15 cellular contexts compared by ENCODE assay signal in the genomic region with DNA sequence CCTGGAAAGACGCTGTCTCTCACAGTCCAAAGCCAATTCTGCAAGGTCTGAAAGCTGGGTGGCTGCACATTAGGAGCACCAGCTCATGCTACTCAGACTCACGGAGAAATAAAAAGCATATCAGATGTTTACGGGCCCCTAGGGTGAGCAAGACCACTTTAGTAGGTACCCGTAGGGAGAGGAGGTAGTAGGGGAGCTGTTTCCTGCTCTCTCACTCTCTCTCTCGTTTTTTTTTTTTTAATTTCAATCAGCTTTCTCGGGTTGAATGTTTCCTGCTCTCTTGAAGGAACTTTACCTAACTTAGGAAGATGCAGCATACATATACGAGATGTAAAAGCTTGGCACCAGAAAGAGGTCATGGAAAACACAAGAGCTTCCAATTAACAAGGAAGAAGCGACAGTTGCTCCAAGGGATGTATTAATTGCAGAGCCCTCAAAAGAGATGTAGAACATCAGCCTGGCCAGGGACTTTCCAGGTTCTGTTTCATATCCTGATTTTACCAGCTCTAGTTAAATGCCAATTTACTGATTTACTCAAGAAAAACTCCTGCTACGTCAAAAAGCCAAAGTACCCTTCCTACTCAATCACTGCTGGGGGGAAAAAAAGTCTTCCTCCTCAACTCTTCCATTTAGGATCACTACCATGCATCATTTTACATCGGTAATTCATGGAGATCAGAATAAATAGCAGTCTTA. TPM values are rescaled to one million over a fixed set of nuclear protein-coding genes. Genes with fewer than 3 reads are reported as not detected.
DNase-seq lines count a peak whose midpoint lies in the region; ATAC-seq and TF ChIP-seq lines count a peak whose summit lies in the region.
"Had no signal": no experiment of that assay in that cellular context is flagged by ENCODE, and none has a peak within 500 bp of the region (broad histone marks: within the 10 kb centered on the region; RNA-seq: fewer than 3 reads in every experiment).

No MANE protein-coding gene starts in this region.

- H3K4me1 ChIP-seq in CD8-positive, alpha-beta T cell (ENCODE audit: insufficient read depth, low read length): peaks cover 24% of the 10 kb centered on the region

- ATAC-seq in CD8-positive, alpha-beta T cell: no peak
- ATAC-seq in GM21717 (IDR thresholded peaks at IDR 0.05; ENCODE audit: unreplicated experiment) (no peak), GM19452 (IDR thresholded peaks at IDR 0.05; ENCODE audit: unreplicated experiment) (no peak)
- ATAC-seq: mucosa of descending colon had no signal

- peaks cover 24% of the 10 kb centered on the region for H3K4me1 Mint-ChIP-seq in CD8-positive, alpha-beta T cell (ENCODE audit: low read depth)
- peaks cover 27% of the 10 kb centered on the region for H3K4me1 Mint-ChIP-seq in activated T-helper 1 cell treated with anti-CD3 and anti-CD28 coated beads, Interleukin-12 subunit alpha, Interleukin-12 subunit beta, Interleukin-2, Interleukin-4 antibody, amounts not matched to agents 30 ng/mL and 10 ng/mL and 1 ng/mL, durations not matched to agents 14 hours and 24 hours and 36 hours (ENCODE audit: low read depth)
- H3K4me1 Mint-ChIP-seq in mesothelial cell of epicardium: peaks cover 5% of the 10 kb centered on the region

- in situ Hi-C loops in GM13977 (cut with MboI; ENCODE audit: low pct_unique_long_range_greater_than_20kb, low sequenced_read_pairs, unreplicated experiment): no loop called here

- TF ChIP-seq CTCF in CD8-positive, alpha-beta T cell (IDR thresholded peaks at IDR 0.05): no peak
- TF ChIP-seq CTCF in GM13977 (IDR thresholded peaks at IDR 0.05; ENCODE audit: extremely low read depth, insufficient read depth, missing control alignments): no peak
- TF ChIP-seq CTCF in mesothelial cell of epicardium (IDR thresholded peaks at IDR 0.05; ENCODE audit: unreplicated experiment): no peak

- H3K36me3 Mint-ChIP-seq in CD8-positive, alpha-beta T cell: no peaks in the 10 kb centered on the region
- H3K36me3 Mint-ChIP-seq in activated T-helper 1 cell treated with anti-CD3 and anti-CD28 coated beads, Interleukin-12 subunit alpha, Interleukin-12 subunit beta, Interleukin-2, Interleukin-4 antibody, amounts not matched to agents 30 ng/mL and 10 ng/mL and 1 ng/mL, durations not matched to agents 14 hours and 24 hours and 36 hours (ENCODE audit: low read depth): peaks cover 3% of the 10 kb centered on the region
- H3K36me3 Mint-ChIP-seq in mesothelial cell of epicardium: no peaks in the 10 kb centered on the region

- no peak overlapping the region for H3K4me3 ChIP-seq in CD8-positive, alpha-beta T cell (ENCODE audit: low read depth, low read length)
- H3K4me3 ChIP-seq: mucosa of descending colon had no signal

- no peaks in the 10 kb centered on the region for H3K9me3 Mint-ChIP-seq in CD8-positive, alpha-beta T cell
- no peaks in the 10 kb centered on the region for H3K9me3 Mint-ChIP-seq in activated T-helper 1 cell treated with anti-CD3 and anti-CD28 coated beads, Interleukin-12 subunit alpha, Interleukin-12 subunit beta, Interleukin-2, Interleukin-4 antibody, amounts not matched to agents 30 ng/mL and 10 ng/mL and 1 ng/mL, durations not matched to agents 14 hours and 24 hours and 36 hours
- peaks cover 10% of the 10 kb centered on the region for H3K9me3 Mint-ChIP-seq in mesothelial cell of epicardium

- intact Hi-C loops in CD8-positive, alpha-beta T cell (cut with DNase I, micrococcal nuclease): no loop called here
- intact Hi-C loops in activated T-helper 1 cell treated with anti-CD3 and anti-CD28 coated beads, Interleukin-12 subunit alpha, Interleukin-12 subunit beta, Interleukin-2, Interleukin-4 antibody, amounts not matched to agents 30 ng/mL and 10 ng/mL and 1 ng/mL, durations not matched to agents 14 hours and 24 hours and 36 hours (cut with micrococcal nuclease): no loop called here

- no peak overlapping the region for H3K27ac ChIP-seq in CD8-positive, alpha-beta T cell (ENCODE audit: low read depth, low read length)
- H3K27ac ChIP-seq: esophagus squamous epithelium, right atrium auricular region had no signal

- peak overlapping the region; percentile 62 for H3K4me3 Mint-ChIP-seq in CD8-positive, alpha-beta T cell
- H3K4me3 Mint-ChIP-seq in activated T-helper 1 cell treated with anti-CD3 and anti-CD28 coated beads, Interleukin-12 subunit alpha, Interleukin-12 subunit beta, Interleukin-2, Interleukin-4 antibody, amounts not matched to agents 30 ng/mL and 10 ng/mL and 1 ng/mL, durations not matched to agents 14 hours and 24 hours and 36 hours: peak overlapping the region; percentile 8
- H3K4me3 Mint-ChIP-seq in mesothelial cell of epicardium: peak overlapping the region; percentile 60

- H3K36me3 ChIP-seq in CD8-positive, alpha-beta T cell (ENCODE audit: insufficient read depth, low read length): no peaks in the 10 kb centered on the region
- H3K36me3 ChIP-seq: esophagus squamous epithelium, right atrium auricular region had no signal

- POLR2A ChIA-PET in CD8-positive, alpha-beta T cell (lab: Charles Lee): no interaction called here

- DNase-seq in CD8-positive, alpha-beta T cell: no peak
- DNase-seq in GM13977 (ENCODE audit: low spot score) (peak; percentile 60), mesothelial cell of epicardium (ENCODE audit: low spot score in 2 of 2, unreplicated experiment in 2 of 2) (no peak), NCI-H2107 (lab: John Stamatoyannopoulos, UW) (no peak), AG08395 (ENCODE audit: low spot score) (no peak)
- no peak for DNase-seq in activated T-helper 1 cell treated with anti-CD3 and anti-CD28 coated beads, Interleukin-12 subunit alpha, Interleukin-12 subunit beta, Interleukin-2, Interleukin-4 antibody, amounts not matched to agents 30 ng/mL and 10 ng/mL and 1 ng/mL, durations not matched to agents 14 hours and 24 hours and 36 hours (ENCODE audit: low spot score)
- DNase-seq: DMS 273 treated with DMSO at 0.1 percent for 48 hours, esophagus squamous epithelium, mucosa of descending colon, MV-4-11, substantia nigra had no signal

- H3K27me3 ChIP-seq in CD8-positive, alpha-beta T cell (ENCODE audit: insufficient read depth, low read length): peaks cover 12% of the 10 kb centered on the region

- no peaks in the 10 kb centered on the region for H3K9me3 ChIP-seq in CD8-positive, alpha-beta T cell (ENCODE audit: low read length)
- H3K9me3 ChIP-seq: esophagus squamous epithelium, mucosa of descending colon, right atrium auricular region had no signal

- CTCF ChIA-PET in CD8-positive, alpha-beta T cell (lab: Charles Lee): no interaction called here

- no peak overlapping the region for H3K27ac Mint-ChIP-seq in CD8-positive, alpha-beta T cell
- no peak overlapping the region for H3K27ac Mint-ChIP-seq in activated T-helper 1 cell treated with anti-CD3 and anti-CD28 coated beads, Interleukin-12 subunit alpha, Interleukin-12 subunit beta, Interleukin-2, Interleukin-4 antibody, amounts not matched to agents 30 ng/mL and 10 ng/mL and 1 ng/mL, durations not matched to agents 14 hours and 24 hours and 36 hours
- no peak overlapping the region for H3K27ac Mint-ChIP-seq in mesothelial cell of epicardium

- peaks cover 61% of the 10 kb centered on the region for H3K27me3 Mint-ChIP-seq in CD8-positive, alpha-beta T cell (ENCODE audit: low read depth)
- peaks cover 72% of the 10 kb centered on the region for H3K27me3 Mint-ChIP-seq in activated T-helper 1 cell treated with anti-CD3 and anti-CD28 coated beads, Interleukin-12 subunit alpha, Interleukin-12 subunit beta, Interleukin-2, Interleukin-4 antibody, amounts not matched to agents 30 ng/mL and 10 ng/mL and 1 ng/mL, durations not matched to agents 14 hours and 24 hours and 36 hours (ENCODE audit: insufficient read depth)
- H3K27me3 Mint-ChIP-seq in mesothelial cell of epicardium (ENCODE audit: low read depth): peaks cover 88% of the 10 kb centered on the region

RNA-seq across cellular contexts. Expression of a gene that starts 3.1 kb away (rescaled TPM):
- total RNA-seq in CD8-positive, alpha-beta T cell: not detected
- total RNA-seq in activated T-helper 1 cell treated with anti-CD3 and anti-CD28 coated beads, Interleukin-12 subunit alpha, Interleukin-12 subunit beta, Interleukin-2, Interleukin-4 antibody, amounts not matched to agents 30 ng/mL and 10 ng/mL and 1 ng/mL, durations not matched to agents 14 hours and 24 hours and 36 hours: not detected in 2 replicates
- not detected in 3 replicates for total RNA-seq in mesothelial cell of epicardium
- total RNA-seq: esophagus squamous epithelium, mucosa of descending colon, NCI-H460, right atrium auricular region had no signal

RNA-seq across cellular contexts. Expression of a gene that starts 45.2 kb away (rescaled TPM):
- total RNA-seq in CD8-positive, alpha-beta T cell: not detected
- not detected in 2 replicates for total RNA-seq in activated T-helper 1 cell treated with anti-CD3 and anti-CD28 coated beads, Interleukin-12 subunit alpha, Interleukin-12 subunit beta, Interleukin-2, Interleukin-4 antibody, amounts not matched to agents 30 ng/mL and 10 ng/mL and 1 ng/mL, durations not matched to agents 14 hours and 24 hours and 36 hours
- not detected in 3 replicates for total RNA-seq in mesothelial cell of epicardium
- total RNA-seq: esophagus squamous epithelium, mucosa of descending colon, NCI-H460 had no signal

RNA-seq across cellular contexts. Expression of a gene that starts 50.1 kb away (rescaled TPM):
- total RNA-seq in CD8-positive, alpha-beta T cell: not detected
- total RNA-seq in activated T-helper 1 cell treated with anti-CD3 and anti-CD28 coated beads, Interleukin-12 subunit alpha, Interleukin-12 subunit beta, Interleukin-2, Interleukin-4 antibody, amounts not matched to agents 30 ng/mL and 10 ng/mL and 1 ng/mL, durations not matched to agents 14 hours and 24 hours and 36 hours: not detected in 2 replicates
- total RNA-seq in mesothelial cell of epicardium: not detected in 3 replicates
- total RNA-seq: mucosa of descending colon, NCI-H460, right atrium auricular region had no signal

RNA-seq across cellular contexts. Expression of a gene that starts 59.4 kb away (rescaled TPM):
- total RNA-seq in CD8-positive, alpha-beta T cell: not detected
- not detected in 2 replicates for total RNA-seq in activated T-helper 1 cell treated with anti-CD3 and anti-CD28 coated beads, Interleukin-12 subunit alpha, Interleukin-12 subunit beta, Interleukin-2, Interleukin-4 antibody, amounts not matched to agents 30 ng/mL and 10 ng/mL and 1 ng/mL, durations not matched to agents 14 hours and 24 hours and 36 hours
- total RNA-seq in mesothelial cell of epicardium: not detected in 3 replicates
- total RNA-seq: esophagus squamous epithelium, mucosa of descending colon, NCI-H460, right atrium auricular region had no signal

Comparison
In these comparisons a context has a peak if more than half of its experiments do, and no peak if none do; other contexts are left out.
1. H3K4me3 Mint-ChIP-seq: peak in every context shown above with its lines; median percentile 62 in CD8-positive, alpha-beta T cell; 60 in mesothelial cell of epicardium; 8 in activated T-helper 1 cell treated with anti-CD3 and anti-CD28 coated beads, Interleukin-12 subunit alpha, Interleukin-12 subunit beta, Interleukin-2, Interleukin-4 antibody, amounts not matched to agents 30 ng/mL and 10 ng/mL and 1 ng/mL, durations not matched to agents 14 hours and 24 hours and 36 hours.